ENCODE assay signal across 1 cellular context in the genomic region with DNA sequence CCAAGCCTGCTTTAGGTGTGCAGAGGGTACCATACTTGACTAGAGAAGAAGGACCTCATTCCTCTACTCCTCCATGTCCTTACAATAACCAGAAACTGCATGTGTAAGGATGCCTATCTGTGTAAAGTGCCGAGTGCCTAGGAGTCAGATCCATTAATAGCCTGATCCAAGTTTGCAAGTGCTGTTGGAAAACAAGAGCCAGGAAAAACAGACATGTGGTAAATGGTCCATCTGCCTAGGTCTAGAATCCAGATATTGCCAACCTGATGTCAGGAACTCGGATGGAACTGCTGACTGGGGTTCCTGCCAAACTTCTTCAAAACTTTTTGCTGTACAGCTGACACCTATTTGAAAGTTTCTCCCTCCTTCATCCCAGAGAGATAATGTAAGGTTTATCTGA.
TF ChIP-seq lines count a peak whose summit lies in the region.

No MANE protein-coding gene starts in this region.

TF ChIP-seq in IMR-90, 13 proteins besides CTCF, POLR2A, EP300 and RAD21:
- TF ChIP-seq SMC3 (IDR thresholded peaks at IDR 0.05; ENCODE audit: low read depth, low read length), result no peak
- no peak for TF ChIP-seq MAZ (IDR thresholded peaks at IDR 0.05; ENCODE audit: borderline replicate concordance, low read depth, low read length)
